14 cellular contexts compared by ENCODE assay signal in genomic region chr2:222582931-222583330, GRCh38.
DNase-seq lines count a peak whose midpoint lies in the region; ATAC-seq and TF ChIP-seq lines count a peak whose summit lies in the region.
"Had no signal": no experiment of that assay in that cellular context is flagged by ENCODE, and none has a peak within 500 bp of the region (broad histone marks: within the 10 kb centered on the region; RNA-seq: fewer than 3 reads in every experiment).

No MANE protein-coding gene starts in this region.

- ATAC-seq in body of pancreas: no peak
- ATAC-seq: left cardiac atrium had no signal

- no peak overlapping the region for H3K27ac ChIP-seq in body of pancreas
- H3K27ac ChIP-seq: transverse colon had no signal

- H3K27me3 ChIP-seq in body of pancreas: no peaks in the 10 kb centered on the region
- H3K27me3 ChIP-seq: transverse colon had no signal

- intact Hi-C loops in body of pancreas (cut with DNase I): no loop called here

- DNase-seq in AG04449 (ENCODE audit: low read depth, low spot score): no peak
- peak; percentile 9 for DNase-seq in NCI-H1694 treated with DMSO at 0.1 percent for 48 hours (lab: John Stamatoyannopoulos, UW)
- peak; percentile 8 for DNase-seq in epithelial cell of esophagus (ENCODE audit: low read depth)
- no peak for DNase-seq in NCI-H2029 treated with DMSO at 0.1 percent for 48 hours (lab: John Stamatoyannopoulos, UW)
- DNase-seq in hepatic stellate cell (ENCODE audit: low spot score): no peak
- no peak for DNase-seq in superior temporal gyrus (ENCODE audit: extremely low spot score)
- DNase-seq in body of pancreas: no peak
- DNase-seq: activated CD4-positive, alpha-beta T cell treated with anti-CD3 and anti-CD28 coated beads for 48 hours; activated naive CD4-positive, alpha-beta T cell treated with anti-CD3 and anti-CD28 coated beads, Interleukin-2, amount 50 U/mL, for 16 hours; left cardiac atrium; posterior cingulate gyrus; RPMI8226; transverse colon had no signal

- TF ChIP-seq POLR2A in body of pancreas (IDR thresholded peaks at IDR 0.05): no peak

- peak; percentile 1 for TF ChIP-seq CTCF in AG04449 (IDR thresholded peaks at IDR 0.05; ENCODE audit: insufficient read depth, low read length, missing control alignments)
- 0 out of 2 replicates have a peak, but pooled peaks have one; percentile 8 for TF ChIP-seq CTCF in GM12875 (IDR thresholded peaks at IDR 0.05; ENCODE audit: borderline replicate concordance, insufficient read depth, low read depth, low read length)
- peak; percentile 37 for TF ChIP-seq CTCF in epithelial cell of esophagus (IDR thresholded peaks at IDR 0.05; ENCODE audit: insufficient read depth, low read depth, low read length, missing control alignments)
- peak in 2 of 7 experiments; percentile 10 to 12 for TF ChIP-seq CTCF in body of pancreas (IDR thresholded peaks at IDR 0.05)

- POLR2A ChIA-PET in AG04449 (lab: Yijun Ruan, JAX): no interaction called here

- no peak overlapping the region for H3K4me3 ChIP-seq in AG04449 (ENCODE audit: low read depth, low read length)
- H3K4me3 ChIP-seq in GM12875 (ENCODE audit: low read depth, low read length): no peak overlapping the region
- no peak overlapping the region for H3K4me3 ChIP-seq in epithelial cell of esophagus (ENCODE audit: low read length)
- no peak overlapping the region for H3K4me3 ChIP-seq in body of pancreas
- H3K4me3 ChIP-seq: transverse colon had no signal

- no peaks in the 10 kb centered on the region for H3K4me1 ChIP-seq in body of pancreas
- H3K4me1 ChIP-seq: transverse colon had no signal

- H3K36me3 ChIP-seq in body of pancreas (replicated peaks in 1 of 2; ENCODE audit: insufficient read depth in 1 of 2, low read depth in 2 of 2): no peaks in the 10 kb centered on the region
- H3K36me3 ChIP-seq: transverse colon had no signal

- H3K9me3 ChIP-seq in body of pancreas: no peaks in the 10 kb centered on the region
- H3K9me3 ChIP-seq: transverse colon had no signal

- CTCF ChIA-PET in AG04449 (lab: Yijun Ruan, JAX): interaction anchor here (2.0 kb wide), 1 partner anchor 18 kb away, joined by 4 read pairs; no protein-coding TSS in a partner anchor

Comparison
In these comparisons a context has a peak if more than half of its experiments do, and no peak if none do; other contexts are left out.
1. DNase-seq: peak in NCI-H1694 treated with DMSO at 0.1 percent for 48 hours (single experiment) and epithelial cell of esophagus (single experiment); none in AG04449 (single experiment), NCI-H2029 treated with DMSO at 0.1 percent for 48 hours (single experiment), hepatic stellate cell (single experiment), superior temporal gyrus (single experiment) and body of pancreas (0 of 4).